1 cellular context compared by ENCODE assay signal in genomic region chr6:63821442-63821841, GRCh38.
TF ChIP-seq lines count a peak whose summit lies in the region.

No MANE protein-coding gene starts in this region.

TF ChIP-seq in IMR-90, 13 proteins besides CTCF, POLR2A, EP300 and RAD21:
- TF ChIP-seq ELK1 (IDR thresholded peaks at IDR 0.05; ENCODE audit: borderline replicate concordance, low read depth, low read length) (no peak), RCOR1 (IDR thresholded peaks at IDR 0.05; ENCODE audit: insufficient replicate concordance, low read length) (no peak), MAFK (IDR thresholded peaks at IDR 0.05; ENCODE audit: low read depth, low read length) (no peak), USF2 (IDR thresholded peaks at IDR 0.05; ENCODE audit: low read depth, low read length) (no peak), CEBPB (IDR thresholded peaks at IDR 0.05; ENCODE audit: low read depth, low read length) (no peak)
